8 cellular contexts compared by ENCODE assay signal in genomic region chr5:69042915-69043795, GRCh38. TPM values are rescaled to one million over a fixed set of nuclear protein-coding genes. Genes with fewer than 3 reads are reported as not detected.
DNase-seq lines count a peak whose midpoint lies in the region; ATAC-seq, FAIRE-seq and TF ChIP-seq lines count a peak whose summit lies in the region.

No MANE protein-coding gene starts in this region.

- peak overlapping the region; percentile 22 for H3K27ac ChIP-seq in CD8-positive, alpha-beta memory T cell (ENCODE audit: low read depth, low read length)
- no peak overlapping the region for H3K27ac ChIP-seq in endodermal cell (ENCODE audit: low read depth, low read length)

- H3K9ac ChIP-seq in endodermal cell (ENCODE audit: extremely low read depth, low read length, poor library complexity, severe bottlenecking), result no peak overlapping the region

- peak; percentile 96 for TF ChIP-seq CTCF in endodermal cell (conservative IDR thresholded peaks at IDR 0.05)

- H3K36me3 Mint-ChIP-seq in CD8-positive, alpha-beta memory T cell, result no peaks in the 10 kb centered on the region
- H3K36me3 Mint-ChIP-seq in endodermal cell (ENCODE audit: low read depth), result no peaks in the 10 kb centered on the region

- H3K27me3 Mint-ChIP-seq in CD8-positive, alpha-beta memory T cell, result peaks cover 0 to 2% of the 10 kb centered on the region in 2 donors
- peaks cover 6% of the 10 kb centered on the region for H3K27me3 Mint-ChIP-seq in endodermal cell (ENCODE audit: insufficient read depth)

- H3K4me1 Mint-ChIP-seq in CD8-positive, alpha-beta memory T cell, result peaks cover 4 to 13% (median 4%) of the 10 kb centered on the region in 3 donors
- peaks cover 5% of the 10 kb centered on the region for H3K4me1 Mint-ChIP-seq in endodermal cell

- 42 to 47% methylated on average over 10 to 18 of the region's 19 CpGs for WGBS in endodermal cell (ENCODE audit: insufficient coverage in 1 of 2, insufficient read length in 1 of 2), 2 experiments

- CTCF ChIA-PET in CD8-positive, alpha-beta memory T cell (lab: Charles Lee), result interaction anchor here (0.9 to 1.9 kb wide), 13 partner anchors 8 to 363 kb away, joined by 3 to 13 read pairs (median 4); partner anchors contain the start of genes CCDC125 and SLC30A5

- no peaks in the 10 kb centered on the region for H3K9me3 ChIP-seq in CD8-positive, alpha-beta memory T cell (ENCODE audit: low read length)
- H3K9me3 ChIP-seq in endodermal cell (ENCODE audit: control insufficient read depth, low read length), result no peaks in the 10 kb centered on the region

- H3K27me3 ChIP-seq in CD8-positive, alpha-beta memory T cell (ENCODE audit: insufficient read depth, low read length, poor library complexity, severe bottlenecking), result no peaks in the 10 kb centered on the region
- no peaks in the 10 kb centered on the region for H3K27me3 ChIP-seq in endodermal cell (ENCODE audit: control insufficient read depth, insufficient read depth, low read length, poor library complexity, severe bottlenecking)

- peak; percentile 67 to 87 (median 84) for DNase-seq in CD8-positive, alpha-beta memory T cell
- DNase-seq in HTR-8/SVneo (ENCODE audit: insufficient read length, low spot score) (peak; percentile 81), endodermal cell (peak; percentile 89), midbrain (lab: John Stamatoyannopoulos, UW) (peak; percentile 91)
- peak; percentile 47 for DNase-seq in NK-92 treated with Interleukin-12 subunit alpha and Interleukin-12 subunit beta, amount 100 ng/mL, for 24 hours (lab: John Stamatoyannopoulos, UW)
- peak; percentile 60 to 61 for DNase-seq in activated CD8-positive, alpha-beta memory T cell treated with anti-CD3 and anti-CD28 coated beads for 4 hours (ENCODE audit: low read depth in 2 of 2)
- peak; percentile 43 to 59 for DNase-seq in stimulated activated CD8-positive, alpha-beta memory T cell treated with anti-CD3 and anti-CD28 coated beads, Interleukin-15, amount 100 ng/mL, for 48 hours (ENCODE audit: low read depth in 2 of 2)

- no peaks in the 10 kb centered on the region for H3K9me3 Mint-ChIP-seq in CD8-positive, alpha-beta memory T cell
- peaks cover 4% of the 10 kb centered on the region for H3K9me3 Mint-ChIP-seq in endodermal cell

- peak; percentile 76 for ATAC-seq in GM19468 (IDR thresholded peaks at IDR 0.05; ENCODE audit: extremely low read depth, unreplicated experiment)

- H3K4me1 ChIP-seq in CD8-positive, alpha-beta memory T cell (ENCODE audit: insufficient read depth, low read length), result no peaks in the 10 kb centered on the region
- H3K4me1 ChIP-seq in endodermal cell (ENCODE audit: control insufficient read depth, insufficient read depth, low read length), result no peaks in the 10 kb centered on the region

- no peak for FAIRE-seq in HTR-8/SVneo (lab: Jason Lieb, UNC)

- H3K4me3 ChIP-seq in CD8-positive, alpha-beta memory T cell (ENCODE audit: low read length), result peak overlapping the region; percentile 75
- H3K4me3 ChIP-seq in endodermal cell (ENCODE audit: low read length), result peak overlapping the region; percentile 72

- H3K4me3 Mint-ChIP-seq in CD8-positive, alpha-beta memory T cell, result peak overlapping the region; percentile 81 to 94 (median 85)
- H3K4me3 Mint-ChIP-seq in endodermal cell, result peak overlapping the region; percentile 67

- POLR2A ChIA-PET in CD8-positive, alpha-beta memory T cell (lab: Charles Lee), result interaction anchor here (1.1 kb wide), 2 partner anchors 50 to 124 kb away, joined by 3 to 5 read pairs; partner anchors contain the start of genes CCNB1 and SLC30A5

- no peaks in the 10 kb centered on the region for H3K36me3 ChIP-seq in CD8-positive, alpha-beta memory T cell (ENCODE audit: insufficient read depth, low read length)
- H3K36me3 ChIP-seq in endodermal cell (ENCODE audit: control insufficient read depth, insufficient read depth, low read length), result no peaks in the 10 kb centered on the region

- peak overlapping the region; percentile 56 to 98 (median 87) for H3K27ac Mint-ChIP-seq in CD8-positive, alpha-beta memory T cell
- H3K27ac Mint-ChIP-seq in endodermal cell, result peak overlapping the region; percentile 94

RNA-seq across cellular contexts. Expression of gene SLC30A5, which starts 50.7 kb away (rescaled TPM):
- total RNA-seq in CD8-positive, alpha-beta memory T cell, result 10 to 100 TPM; 67.0 to 68.0 TPM
- 32.4 TPM for polyA plus RNA-seq in CD8-positive, alpha-beta memory T cell
- 10 to 100 TPM; 49.6 to 64.7 TPM for total RNA-seq in endodermal cell
- 30.5 TPM for polyA plus RNA-seq in endodermal cell (2013, experiment 1 of 2)
- polyA plus RNA-seq in endodermal cell (2013, experiment 2 of 2), result 34.4 TPM
